8 cellular contexts compared by ENCODE assay signal in genomic region chr15:41018534-41018933, GRCh38.
DNase-seq lines count a peak whose midpoint lies in the region; ATAC-seq and TF ChIP-seq lines count a peak whose summit lies in the region.
"Had no signal": no experiment of that assay in that cellular context is flagged by ENCODE, and none has a peak within 500 bp of the region (broad histone marks: within the 10 kb centered on the region; RNA-seq: fewer than 3 reads in every experiment).

No MANE protein-coding gene starts in this region.

- no peak overlapping the region for H3K4me2 ChIP-seq in hepatocyte
- no peak overlapping the region for H3K4me2 ChIP-seq in smooth muscle cell

- H3K4me1 ChIP-seq in HEK293 (ENCODE audit: control insufficient read depth, insufficient read depth, low read length) = no peaks in the 10 kb centered on the region
- no peaks in the 10 kb centered on the region for H3K4me1 ChIP-seq in hepatocyte (ENCODE audit: insufficient read depth)
- no peaks in the 10 kb centered on the region for H3K4me1 ChIP-seq in smooth muscle cell (ENCODE audit: low read depth)
- H3K4me1 ChIP-seq in tibial nerve = peaks cover 0 to 27% (median 14%) of the 10 kb centered on the region in 4 donors

- H3K36me3 ChIP-seq in HEK293 (ENCODE audit: control insufficient read depth in 2 of 2, insufficient read depth in 1 of 2, low read length in 2 of 2) (peaks cover 0 to 65% of the 10 kb centered on the region in 2 experiments), hepatocyte (replicated peaks; ENCODE audit: insufficient read depth, low read depth) (no peaks in the 10 kb centered on the region), smooth muscle cell (ENCODE audit: low read depth) (peaks cover 3% of the 10 kb centered on the region), tibial nerve (peaks cover 0 to 36% (median 2%) of the 10 kb centered on the region in 3 donors)

- no peak for TF ChIP-seq POLR2A in tibial nerve (IDR thresholded peaks at IDR 0.05)

- H3K9ac ChIP-seq in smooth muscle cell (ENCODE audit: low read depth) = no peak overlapping the region

- H3K27ac ChIP-seq in HEK293 (ENCODE audit: extremely low read depth, low read depth, low read length) = no peak overlapping the region
- H3K27ac ChIP-seq in hepatocyte = peak overlapping the region; percentile 17
- H3K27ac ChIP-seq in smooth muscle cell (ENCODE audit: low read depth) = peak overlapping the region; percentile 34
- no peak overlapping the region for H3K27ac ChIP-seq in tibial nerve

- POLR2A ChIA-PET in HEK293 (lab: Yijun Ruan, JAX) = interaction anchor here (0.5 to 0.9 kb wide), 2 partner anchors 77 to 429 kb away, joined by 4 to 5 read pairs; no protein-coding TSS in a partner anchor

- DNase-seq in astrocyte of the hippocampus (ENCODE audit: low read depth, low spot score) = peak; percentile 41
- DNase-seq in hepatocyte (ENCODE audit: low spot score) = peak; percentile 67
- DNase-seq in smooth muscle cell (lab: John Stamatoyannopoulos, UW; ENCODE audit: unreplicated experiment) = no peak
- DNase-seq in tibial nerve (ENCODE audit: low spot score in 2 of 2) = no peak
- DNase-seq: NCI-H774 had no signal

- peaks cover 6% of the 10 kb centered on the region for H3F3A ChIP-seq in smooth muscle cell (ENCODE audit: low read depth)

- H3K27me3 ChIP-seq in hepatocyte (no peaks in the 10 kb centered on the region), smooth muscle cell (ENCODE audit: low read depth) (no peaks in the 10 kb centered on the region), tibial nerve (no peaks in the 10 kb centered on the region)

- H3K9me2 ChIP-seq in hepatocyte (replicated peaks; ENCODE audit: insufficient read depth) = no peaks in the 10 kb centered on the region

- CTCF ChIA-PET in HEK293 (lab: Yijun Ruan, JAX) = interaction anchor here (0.6 to 4.2 kb wide), 9 partner anchors 16 to 114 kb away, joined by 3 to 37 read pairs (median 4); no protein-coding TSS in a partner anchor

- no peak for TF ChIP-seq EP300 in tibial nerve (IDR thresholded peaks at IDR 0.05)

- ATAC-seq in HG03025 (IDR thresholded peaks at IDR 0.05; ENCODE audit: low FRiP score, unreplicated experiment) (no peak), GM18520 (IDR thresholded peaks at IDR 0.05; ENCODE audit: unreplicated experiment) (no peak)

- H4K20me1 ChIP-seq in hepatocyte (ENCODE audit: insufficient read depth, poor library complexity, severe bottlenecking) (no peaks in the 10 kb centered on the region), smooth muscle cell (ENCODE audit: low read depth) (peaks cover 8% of the 10 kb centered on the region)

- TF ChIP-seq CTCF in HEK293 (tag by site-specific recombination; IDR thresholded peaks at IDR 0.05) = no peak
- peak; percentile 53 for TF ChIP-seq CTCF in hepatocyte (IDR thresholded peaks at IDR 0.05; ENCODE audit: poor library complexity)
- TF ChIP-seq CTCF in smooth muscle cell (IDR thresholded peaks at IDR 0.05; ENCODE audit: borderline replicate concordance, insufficient read depth, poor library complexity, severe bottlenecking) = peak; percentile 20
- peak in 1 of 5 experiments; percentile 12 for TF ChIP-seq CTCF in tibial nerve (IDR thresholded peaks at IDR 0.05)

- no peak overlapping the region for H2AFZ ChIP-seq in hepatocyte
- H2AFZ ChIP-seq in smooth muscle cell (ENCODE audit: low read depth) = no peak overlapping the region

- WGBS in hepatocyte (ENCODE audit: low lambda C conversion rate, missing lambda C conversion rate) = 63% methylated on average over 1 of the region's 1 CpG
- 82% methylated on average over 1 of the region's 1 CpG for WGBS in smooth muscle cell (ENCODE audit: low lambda C conversion rate)
- WGBS in tibial nerve, 2 donors = 64 to 83% methylated on average over 1 of the region's 1 CpG

- H3K4me3 ChIP-seq in HEK293 (ENCODE audit: low read depth, low read length) (no peak overlapping the region), hepatocyte (no peak overlapping the region), smooth muscle cell (no peak overlapping the region), tibial nerve (no peak overlapping the region)

- H3K9me3 ChIP-seq in HEK293 (ENCODE audit: control insufficient read depth, insufficient read depth, low read depth, low read length) (no peaks in the 10 kb centered on the region), hepatocyte (ENCODE audit: low read depth) (no peaks in the 10 kb centered on the region), smooth muscle cell (replicated peaks; ENCODE audit: low read depth) (no peaks in the 10 kb centered on the region), tibial nerve (no peaks in the 10 kb centered on the region)

- no peaks in the 10 kb centered on the region for H3K79me2 ChIP-seq in hepatocyte
- no peaks in the 10 kb centered on the region for H3K79me2 ChIP-seq in smooth muscle cell (ENCODE audit: low read depth)

TF ChIP-seq in HEK293, 187 proteins besides CTCF, POLR2A, EP300 and RAD21:
- TF ChIP-seq SCRT1 (tag by site-specific recombination; IDR thresholded peaks at IDR 0.05; ENCODE audit: borderline replicate concordance) = peak; percentile 62; the same call in 1 of the 2 replicates
- peak; percentile 83 for TF ChIP-seq SCRT2 (tag by site-specific recombination; IDR thresholded peaks at IDR 0.05)
- no peak for TF ChIP-seq ZNF747 (tag by site-specific recombination; IDR thresholded peaks at IDR 0.05)

Comparison
In these comparisons a context has a peak if more than half of its experiments do, and no peak if none do; other contexts are left out.
1. H3K27ac ChIP-seq: peak in hepatocyte (single experiment) and smooth muscle cell (single experiment); none in HEK293 (single experiment) and tibial nerve (0 of 4).
2. DNase-seq: peak in astrocyte of the hippocampus (single experiment) and hepatocyte (single experiment); none in smooth muscle cell (single experiment) and tibial nerve (0 of 2).